10 cellular contexts compared by ENCODE assay signal in genomic region chr7:602341-603141, GRCh38.
DNase-seq lines count a peak whose midpoint lies in the region; ATAC-seq, FAIRE-seq and TF ChIP-seq lines count a peak whose summit lies in the region.
"Had no signal": no experiment of that assay in that cellular context is flagged by ENCODE, and none has a peak within 500 bp of the region (broad histone marks: within the 10 kb centered on the region; RNA-seq: fewer than 3 reads in every experiment).

No MANE protein-coding gene starts in this region.

- H2AFZ ChIP-seq in astrocyte (ENCODE audit: low read depth, low read length), result peak overlapping the region; percentile 52
- no peak overlapping the region for H2AFZ ChIP-seq in neuronal stem cell (ENCODE audit: low read length)
- H2AFZ ChIP-seq in PC-3 (ENCODE audit: low read length), result no peak overlapping the region

- BruUV-seq in PC-3 (replicated peaks; lab: Mats Ljungman, UMichigan), result no TSS peak

- no peaks in the 10 kb centered on the region for H3K9me3 Mint-ChIP-seq in astrocyte (ENCODE audit: unreplicated experiment)

- H2BK5ac ChIP-seq in neuronal stem cell (ENCODE audit: low read length), result no peak overlapping the region

- H3K9me3 ChIP-seq in astrocyte (ENCODE audit: insufficient read depth, low read depth, low read length), result no peaks in the 10 kb centered on the region
- no peaks in the 10 kb centered on the region for H3K9me3 ChIP-seq in neuronal stem cell (replicated peaks in 1 of 2; ENCODE audit: control insufficient read depth in 2 of 2, insufficient read depth in 1 of 2, low read depth in 1 of 2, low read length in 2 of 2)
- H3K9me3 ChIP-seq in PC-3 (ENCODE audit: low read length), result no peaks in the 10 kb centered on the region

- H3K27me3 ChIP-seq in astrocyte (ENCODE audit: insufficient read depth, low read length), result no peaks in the 10 kb centered on the region
- H3K27me3 ChIP-seq in neuronal stem cell (ENCODE audit: control insufficient read depth in 3 of 3, insufficient read depth in 3 of 3, low read depth in 1 of 3, low read length in 3 of 3), result no peaks in the 10 kb centered on the region
- no peaks in the 10 kb centered on the region for H3K27me3 ChIP-seq in PC-3 (ENCODE audit: low read length)

- H3K36me3 ChIP-seq in astrocyte (ENCODE audit: insufficient read depth, low read length) (no peaks in the 10 kb centered on the region), neuronal stem cell (replicated peaks in 1 of 2; ENCODE audit: control insufficient read depth in 2 of 2, insufficient read depth in 2 of 2, low read length in 2 of 2) (no peaks in the 10 kb centered on the region), PC-3 (ENCODE audit: low read depth, low read length) (no peaks in the 10 kb centered on the region)
- H3K36me3 ChIP-seq: WERI-Rb-1 had no signal

- TF ChIP-seq CTCF in astrocyte (IDR thresholded peaks at IDR 0.05; ENCODE audit: insufficient read depth, low read depth, low read length) (no peak), PC-3 (conservative IDR thresholded peaks at IDR 0.05; ENCODE audit: low read depth, low read length) (no peak)

- H3K27ac ChIP-seq in astrocyte (ENCODE audit: low read depth, low read length), result peak overlapping the region; percentile 50
- H3K27ac ChIP-seq in neuronal stem cell (replicated peaks; ENCODE audit: low read length), result no peak overlapping the region
- H3K27ac ChIP-seq in PC-3 (ENCODE audit: low read length), result no peak overlapping the region
- H3K27ac ChIP-seq: WERI-Rb-1 had no signal

- peaks cover 15% of the 10 kb centered on the region for H3K4me1 Mint-ChIP-seq in astrocyte (ENCODE audit: low read depth, unreplicated experiment)

- no peak overlapping the region for H3K4ac ChIP-seq in neuronal stem cell (ENCODE audit: low read length)

- intact Hi-C loops in Right ventricle myocardium superior (cut with DNase I), result no loop called here
- intact Hi-C loops in Right ventricle myocardium inferior (cut with DNase I), result no loop called here
- intact Hi-C loops in PC-3 (cut with micrococcal nuclease), result loop anchor here (2.0 kb wide), 1 partner anchor 22 kb away; no protein-coding TSS in a partner anchor

- POLR2A ChIA-PET in PC-3 (lab: Charles Lee; ENCODE audit: unreplicated experiment), result no interaction called here

- H4K91ac ChIP-seq in neuronal stem cell (ENCODE audit: low read depth, low read length, poor library complexity), result no peak overlapping the region

- no peak overlapping the region for H3K14ac ChIP-seq in neuronal stem cell (ENCODE audit: low read length)

- no peak overlapping the region for H4K8ac ChIP-seq in neuronal stem cell (ENCODE audit: low read depth, low read length)

- DNase-seq in Right ventricle myocardium superior (peak; percentile 53), Right ventricle myocardium inferior (ENCODE audit: missing footprints) (no peak), astrocyte (ENCODE audit: low read depth) (no peak), neuronal stem cell (ENCODE audit: low spot score) (no peak), SKM-1 (lab: John Stamatoyannopoulos, UW; ENCODE audit: unreplicated experiment) (no peak), PC-3 (no peak)
- DNase-seq: WERI-Rb-1 had no signal

- H3K79me2 ChIP-seq in astrocyte (ENCODE audit: insufficient read depth, low read length) (no peaks in the 10 kb centered on the region), PC-3 (ENCODE audit: low read length) (no peaks in the 10 kb centered on the region)

- CTCF ChIA-PET in PC-3 (lab: Charles Lee), result no interaction called here

- H3K9me2 ChIP-seq in PC-3 (replicated peaks; ENCODE audit: low read length), result no peaks in the 10 kb centered on the region

- no peaks in the 10 kb centered on the region for H3F3A ChIP-seq in PC-3 (ENCODE audit: low read length, unreplicated experiment)

- H2BK120ac ChIP-seq in neuronal stem cell (ENCODE audit: low read depth, low read length), result no peak overlapping the region

- no peak overlapping the region for H3K23ac ChIP-seq in neuronal stem cell (ENCODE audit: low read depth, low read length, poor library complexity)

- H3K27ac Mint-ChIP-seq in astrocyte (ENCODE audit: unreplicated experiment), result peak overlapping the region; percentile 84

- H3K4me3 Mint-ChIP-seq in astrocyte (ENCODE audit: unreplicated experiment), result no peak overlapping the region

- H3K79me1 ChIP-seq in neuronal stem cell (ENCODE audit: low read depth, low read length), result peaks cover 1% of the 10 kb centered on the region

- no peak overlapping the region for H2BK15ac ChIP-seq in neuronal stem cell (ENCODE audit: low read length)

- H3K4me3 ChIP-seq in astrocyte (ENCODE audit: insufficient read depth, low read depth, low read length) (no peak overlapping the region), neuronal stem cell (ENCODE audit: low read length in 2 of 2) (no peak overlapping the region), PC-3 (ENCODE audit: low read length) (no peak overlapping the region)

- H3K9ac ChIP-seq in astrocyte (ENCODE audit: low read length) (peak overlapping the region; percentile 27), neuronal stem cell (ENCODE audit: low read depth, low read length, poor library complexity) (no peak overlapping the region), PC-3 (ENCODE audit: low read length) (no peak overlapping the region)

- H3K18ac ChIP-seq in neuronal stem cell (ENCODE audit: low read length), result peak overlapping the region; percentile 80

- no peak overlapping the region for H3K4me2 ChIP-seq in astrocyte (ENCODE audit: low read length)
- no peak overlapping the region for H3K4me2 ChIP-seq in neuronal stem cell (ENCODE audit: insufficient read depth, low read length, poor library complexity, severe bottlenecking)
- H3K4me2 ChIP-seq in PC-3 (ENCODE audit: low read length), result no peak overlapping the region

- no peak overlapping the region for H2BK12ac ChIP-seq in neuronal stem cell (ENCODE audit: low read length)

- H4K20me1 ChIP-seq in astrocyte (ENCODE audit: insufficient read depth, low read length) (no peaks in the 10 kb centered on the region), PC-3 (ENCODE audit: low read length) (no peaks in the 10 kb centered on the region)

- ATAC-seq in Right ventricle myocardium superior (ENCODE audit: poor library complexity) (peak; percentile 14), Right ventricle myocardium inferior (no peak), HG03521 (IDR thresholded peaks at IDR 0.05; ENCODE audit: unreplicated experiment) (no peak), PC-3 (no peak), HG03469 (IDR thresholded peaks at IDR 0.05; ENCODE audit: unreplicated experiment) (no peak)

- FAIRE-seq in astrocyte (lab: Jason Lieb, UNC), result no peak
- FAIRE-seq: islet of Langerhans had no signal

- no CpG with 5 or more reads among the region's 38 CpGs for WGBS in neuronal stem cell (ENCODE audit: extremely low coverage in 2 of 2, insufficient read length in 2 of 2, insufficient replicate concordance in 1 of 2), 2 donors

- H3K4me1 ChIP-seq in astrocyte (ENCODE audit: insufficient read depth, low read length) (peaks cover 40% of the 10 kb centered on the region), neuronal stem cell (ENCODE audit: control insufficient read depth in 2 of 2, insufficient read depth in 1 of 2, low read depth in 1 of 2, low read length in 2 of 2) (peaks cover 2 to 10% of the 10 kb centered on the region in 2 donors), PC-3 (ENCODE audit: insufficient read depth, low read length) (no peaks in the 10 kb centered on the region)

- H3K27me3 Mint-ChIP-seq in astrocyte (ENCODE audit: low read depth, unreplicated experiment), result peaks cover 2% of the 10 kb centered on the region

- H2AK5ac ChIP-seq in neuronal stem cell (ENCODE audit: low read depth, low read length), result no peak overlapping the region

- no peaks in the 10 kb centered on the region for H3K36me3 Mint-ChIP-seq in astrocyte (ENCODE audit: low read depth, unreplicated experiment)
